ENCODE assay signal across 12 cellular contexts in the genomic region with DNA sequence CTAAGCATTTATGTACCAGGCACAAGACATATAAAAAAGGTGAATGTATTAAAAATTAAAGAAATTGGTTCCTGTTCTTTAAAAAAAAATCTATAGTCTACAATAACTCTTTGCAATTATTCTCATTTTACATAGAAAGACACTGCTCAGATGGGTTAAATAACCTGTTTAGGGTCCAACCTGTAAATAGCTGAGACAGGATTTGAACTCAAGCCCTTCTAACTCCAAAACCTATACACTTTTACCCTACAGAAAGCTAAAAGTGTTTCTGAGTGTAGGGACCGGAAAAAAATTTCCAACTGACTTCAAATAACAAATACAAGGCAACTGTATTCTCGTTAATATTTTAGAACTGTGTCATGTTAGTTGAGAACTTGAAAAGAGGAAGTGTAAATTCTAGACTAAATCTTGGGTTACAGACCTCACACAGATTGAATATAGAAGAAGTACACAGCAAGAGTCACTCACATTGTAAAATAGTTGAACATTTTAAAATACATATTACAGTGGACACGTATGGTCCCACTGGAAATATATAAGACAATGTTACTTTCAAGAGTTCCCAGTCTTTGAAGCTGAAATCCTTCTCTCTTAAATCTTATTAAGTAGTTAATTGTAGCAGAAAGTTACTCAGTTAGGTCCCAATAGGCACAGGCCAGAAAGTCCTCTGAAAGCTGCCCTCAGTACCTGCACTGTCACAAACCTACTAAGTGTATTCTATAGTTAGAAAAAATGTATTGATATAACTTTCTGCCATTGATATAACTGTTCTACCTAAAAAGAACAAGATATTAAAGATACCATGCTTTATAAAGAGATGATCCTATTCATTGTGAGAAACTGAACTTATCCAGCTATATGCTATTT. TPM values are rescaled to one million over a fixed set of nuclear protein-coding genes. Genes with fewer than 3 reads are reported as not detected.
A peak's percentile ranks its signal among the peaks of the same experiment; 100 is the strongest.
DNase-seq lines count a peak whose midpoint lies in the region; ATAC-seq, FAIRE-seq and TF ChIP-seq lines count a peak whose summit lies in the region.
"Had no signal": no experiment of that assay in that cellular context is flagged by ENCODE, and none has a peak within 500 bp of the region (broad histone marks: within the 10 kb centered on the region; RNA-seq: fewer than 3 reads in every experiment).

No MANE protein-coding gene starts in this region.

- DNase-seq in K562 (ENCODE audit: extremely low read depth in 1 of 4, low spot score in 3 of 4) (no peak), HuH-7.5 (ENCODE audit: low spot score) (no peak), NCI-H748 treated with DMSO at 0.1 percent for 48 hours (lab: John Stamatoyannopoulos, UW) (no peak), NCI-H1092 treated with DMSO at 0.1 percent for 48 hours (lab: John Stamatoyannopoulos, UW) (no peak)
- no peak for DNase-seq in T-helper 2 cell treated with Interferon-gamma antibody and Interleukin-4, amounts not matched to agents 5 μg/mL and 100 μg/mL, for 36 hours (ENCODE audit: low spot score)
- DNase-seq: kidney glomerular epithelial cell had no signal

- no peak overlapping the region for H3K4me3 Mint-ChIP-seq in T-helper 2 cell treated with Interferon-gamma antibody and Interleukin-4, amounts not matched to agents 5 μg/mL and 100 μg/mL, for 36 hours

- peaks cover 65% of the 10 kb centered on the region for H3K4me1 Mint-ChIP-seq in T-helper 2 cell treated with Interferon-gamma antibody and Interleukin-4, amounts not matched to agents 5 μg/mL and 100 μg/mL, for 36 hours (ENCODE audit: low read depth)

- ATAC-seq in GM18520 (IDR thresholded peaks at IDR 0.05; ENCODE audit: unreplicated experiment): peak; percentile 51
- peak; percentile 70 for ATAC-seq in GM21786 (IDR thresholded peaks at IDR 0.05; ENCODE audit: unreplicated experiment)
- peak; percentile 64 for ATAC-seq in HG03520 (IDR thresholded peaks at IDR 0.05; ENCODE audit: unreplicated experiment)
- no peak; the same call in 1 of the 3 replicates for ATAC-seq in K562

- BruUV-seq in K562 (replicated peaks; lab: Mats Ljungman, UMichigan): no TSS peak

- TF ChIP-seq CTCF in K562 (IDR thresholded peaks at IDR 0.05 in 2 of 3, conservative IDR thresholded peaks at IDR 0.05 in 1 of 3; ENCODE audit: insufficient read depth in 2 of 3, low read depth in 1 of 3, low read length in 3 of 3): no peak

- H3K27ac ChIP-seq in K562 (ENCODE audit: extremely low read depth, low read depth, low read length): peak overlapping the region; percentile 2; the same call in 1 of the 3 replicates
- H3K27ac ChIP-seq: SJSA1 had no signal

- peaks cover 4 to 19% of the 10 kb centered on the region in 2 experiments; a peak in 4 of 5 replicates for H3K4me1 ChIP-seq in K562 (replicated peaks in 1 of 2; ENCODE audit: control insufficient read depth in 2 of 2, insufficient read depth in 2 of 2, low read length in 2 of 2)
- H3K4me1 ChIP-seq: SJSA1 had no signal

- no peak overlapping the region for H3K9ac ChIP-seq in K562 (ENCODE audit: insufficient read depth in 1 of 2, low read depth in 2 of 2, low read length in 2 of 2)

- H3K36me3 ChIP-seq in K562 (ENCODE audit: control insufficient read depth, insufficient read depth, low read length): peaks cover 36% of the 10 kb centered on the region

- H4K20me1 ChIP-seq in K562 (replicated peaks; ENCODE audit: control insufficient read depth, insufficient read depth, low read length): no peaks in the 10 kb centered on the region

- no peaks in the 10 kb centered on the region for H3K9me3 Mint-ChIP-seq in T-helper 2 cell treated with Interferon-gamma antibody and Interleukin-4, amounts not matched to agents 5 μg/mL and 100 μg/mL, for 36 hours
- H3K9me3 Mint-ChIP-seq: IgD-negative memory B cell had no signal

- no peak for TF ChIP-seq RAD21 in K562 (CRISPR knock-in tag; conservative IDR thresholded peaks at IDR 0.05 in 1 of 2, IDR thresholded peaks at IDR 0.05 in 1 of 2)

- H3K9me1 ChIP-seq in K562 (ENCODE audit: control insufficient read depth, insufficient read depth, low read length): no peaks in the 10 kb centered on the region

- no peak overlapping the region for H3K4me3 ChIP-seq in K562
- H3K4me3 ChIP-seq: SJSA1 had no signal

- no peaks in the 10 kb centered on the region for H3K27me3 ChIP-seq in K562 (ENCODE audit: control insufficient read depth in 2 of 2, insufficient read depth in 2 of 2, low read length in 2 of 2)
- H3K27me3 ChIP-seq: SJSA1 had no signal

- POLR2A ChIA-PET in K562 (lab: Yijun Ruan, JAX): no interaction called here

- 45% methylated on average over 3 of the region's 3 CpGs for WGBS in K562 (ENCODE audit: insufficient coverage, low coverage, missing lambda C conversion rate)

- TF ChIP-seq EP300 in K562 (IDR thresholded peaks at IDR 0.05; ENCODE audit: low read length): no peak

- in situ Hi-C loops in K562 (cut with MboI): no loop called here

- intact Hi-C loops in K562 (cut with micrococcal nuclease): no loop called here

- FAIRE-seq in K562 (lab: Jason Lieb, UNC): no peak
- FAIRE-seq: endometrium had no signal

- peaks cover 43% of the 10 kb centered on the region for H3K36me3 Mint-ChIP-seq in T-helper 2 cell treated with Interferon-gamma antibody and Interleukin-4, amounts not matched to agents 5 μg/mL and 100 μg/mL, for 36 hours (ENCODE audit: low read depth)

- H3K27ac Mint-ChIP-seq in T-helper 2 cell treated with Interferon-gamma antibody and Interleukin-4, amounts not matched to agents 5 μg/mL and 100 μg/mL, for 36 hours: no peak overlapping the region

- no peaks in the 10 kb centered on the region for H3K27me3 Mint-ChIP-seq in T-helper 2 cell treated with Interferon-gamma antibody and Interleukin-4, amounts not matched to agents 5 μg/mL and 100 μg/mL, for 36 hours (ENCODE audit: low read depth)
- H3K27me3 Mint-ChIP-seq: IgD-negative memory B cell had no signal

- H2AFZ ChIP-seq in K562 (ENCODE audit: low read depth, low read length): no peak overlapping the region

- TF ChIP-seq POLR2A in K562 (conservative IDR thresholded peaks at IDR 0.05): no peak

- H3K9me3 ChIP-seq in K562 (replicated peaks; ENCODE audit: control insufficient read depth, insufficient read depth, low read depth, low read length): no peaks in the 10 kb centered on the region
- H3K9me3 ChIP-seq: SJSA1 had no signal

- H3K4me2 ChIP-seq in K562 (ENCODE audit: insufficient read depth, low read length): no peak overlapping the region

- H3K79me2 ChIP-seq in K562 (ENCODE audit: control insufficient read depth, insufficient read depth, low read length): peaks cover 58% of the 10 kb centered on the region

- CTCF ChIA-PET in K562 (lab: Yijun Ruan, JAX; ENCODE audit: low intra/inter-chr PET ratio): no interaction called here

TF ChIP-seq in K562, 482 proteins besides CTCF, POLR2A, EP300 and RAD21 (continues in another document):
- TF ChIP-seq ZNF263 (CRISPR knock-in tag; IDR thresholded peaks at IDR 0.05; ENCODE audit: borderline replicate concordance) (no peak), SPI1 (IDR thresholded peaks at IDR 0.05; ENCODE audit: borderline replicate concordance, low read depth, low read length) (peak; percentile 97), ADNP (tag; IDR thresholded peaks at IDR 0.05) (peak; percentile 72; the same call in 1 of the 2 replicates), KDM1A (IDR thresholded peaks at IDR 0.05) (peak; percentile 40 to 58; a peak in 3 of 4 replicates), CREBBP (IDR thresholded peaks at IDR 0.05; ENCODE audit: low read depth, low read length) (no peak), ZNF134 (CRISPR knock-in tag; conservative IDR thresholded peaks at IDR 0.05) (peak; percentile 59; the same call in 1 of the 2 replicates), ZMIZ1 (IDR thresholded peaks at IDR 0.05; ENCODE audit: low read depth in 2 of 2, low read length in 2 of 2) (no peak)

RNA-seq across cellular contexts. Expression of gene EDEM3, which starts 7.3 kb away (rescaled TPM):
- 30.0 and 65.7 TPM in 2 replicates for total RNA-seq in K562 (2011; cell fraction: chromatin; rRNA removed; ENCODE audit: low replicate concordance)
- total RNA-seq in K562 (2011; cell fraction: nucleolus; rRNA removed): 18.3 and 23.0 TPM in 2 replicates
- 49.9 and 51.0 TPM in 2 replicates for total RNA-seq in K562 (2011; cell fraction: nucleoplasm; rRNA removed)
- total RNA-seq in K562 (2014; rRNA removed) (27.9 and 30.9 TPM in 2 replicates), K562 (2014; rRNA removed; fragmentation: Illumina TruSeq; extraction: Trizol) (46.6 and 47.9 TPM in 2 replicates), K562 (2015; rRNA removed; fragmentation: Illumina TruSeq; extraction: Trizol) (40.9 and 45.9 TPM in 2 replicates), K562 (2021) (30.7 and 40.3 TPM in 2 replicates)
- polyA plus RNA-seq in K562 (2011; rRNA removed) (27.3 and 28.0 TPM in 2 replicates), K562 (2014; fragmentation: Illumina TruSeq; extraction: Trizol) (22.3 and 31.6 TPM in 2 replicates), K562 (2014; fragmentation: Nextera tagmentation; extraction: Ambion mirVana) (10 to 100 TPM; 15.8 to 18.5 TPM), K562 (2014; rRNA removed) (16.6 and 19.5 TPM in 2 replicates)
- 3.5 and 9.9 TPM in 2 replicates for polyA plus RNA-seq in K562 (2011; cell fraction: cytosol; rRNA removed)
- polyA plus RNA-seq in K562 (2011; cell fraction: nucleus; rRNA removed): 24.2 and 34.5 TPM in 2 replicates
- polyA plus RNA-seq in K562 (2012): 20.5 and 21.3 TPM in 2 replicates
- polyA minus RNA-seq in K562 (2011; rRNA and poly(A)+ RNA removed): 137 and 138 TPM in 2 replicates
- 33.3 and 55.8 TPM in 2 replicates for polyA minus RNA-seq in K562 (2011; cell fraction: cytosol; rRNA and poly(A)+ RNA removed)
- 17.2 and 36.8 TPM in 2 replicates for polyA minus RNA-seq in K562 (2011; cell fraction: nucleus; rRNA and poly(A)+ RNA removed)
